Comparison of ENCODE assay signal across 11 cellular contexts in genomic region chr12:127455347-127456265, GRCh38.
DNase-seq lines count a peak whose midpoint lies in the region; ATAC-seq, FAIRE-seq and TF ChIP-seq lines count a peak whose summit lies in the region.
"Had no signal": no experiment of that assay in that cellular context is flagged by ENCODE, and none has a peak within 500 bp of the region (broad histone marks: within the 10 kb centered on the region; RNA-seq: fewer than 3 reads in every experiment).

No MANE protein-coding gene starts in this region.

- no peaks in the 10 kb centered on the region for H3K36me3 Mint-ChIP-seq in type B pancreatic cell

- H3K9me3 ChIP-seq in cardiac muscle cell (ENCODE audit: low read depth), result no peaks in the 10 kb centered on the region
- H3K9me3 ChIP-seq in small intestine (ENCODE audit: control insufficient read depth, low read depth), result no peaks in the 10 kb centered on the region

- POLR2A ChIA-PET in HEK293T (lab: Yijun Ruan, JAX), result no interaction called here

- no peak overlapping the region for H3K27ac ChIP-seq in cardiac muscle cell
- no peak overlapping the region for H3K27ac ChIP-seq in small intestine (ENCODE audit: low read depth in 1 of 2, low read length in 1 of 2)

- DNase-seq in cardiac muscle cell (ENCODE audit: low read depth in 1 of 2, low spot score in 1 of 2) (peak in 1 of 2 donors; percentile 35), left ventricle myocardium superior (no peak), astrocyte of the hippocampus (ENCODE audit: low read depth, low spot score) (peak; percentile 43), iPS-NIHi7 (ENCODE audit: extremely low spot score) (peak; percentile 82), type B pancreatic cell (ENCODE audit: extremely low spot score, unreplicated experiment) (no peak), HEK293T (ENCODE audit: extremely low spot score) (no peak), amniotic stem cell (lab: John Stamatoyannopoulos, UW) (no peak), small intestine (no peak)
- DNase-seq: activated CD8-positive, alpha-beta T cell treated with anti-CD3 and anti-CD28 coated beads for 36 hours; T-helper 1 cell had no signal

- peak overlapping the region; percentile 23 for H3K4me3 ChIP-seq in cardiac muscle cell
- no peak overlapping the region for H3K4me3 ChIP-seq in small intestine (ENCODE audit: low read depth in 1 of 2, low read length in 2 of 2)

- intact Hi-C loops in left ventricle myocardium superior (cut with micrococcal nuclease), result no loop called here

- H3K9me3 Mint-ChIP-seq in type B pancreatic cell, result no peaks in the 10 kb centered on the region
- H3K9me3 Mint-ChIP-seq: activated CD8-positive, alpha-beta T cell treated with anti-CD3 and anti-CD28 coated beads for 36 hours had no signal

- no peaks in the 10 kb centered on the region for H3K36me3 ChIP-seq in cardiac muscle cell
- H3K36me3 ChIP-seq in small intestine (ENCODE audit: control insufficient read depth in 2 of 2, insufficient read depth in 2 of 2, low read length in 2 of 2), result no peaks in the 10 kb centered on the region

- TF ChIP-seq CTCF in cardiac muscle cell (IDR thresholded peaks at IDR 0.05; ENCODE audit: low read depth, low read length), result no peak
- TF ChIP-seq CTCF in type B pancreatic cell (conservative IDR thresholded peaks at IDR 0.05), result peak; percentile 26

- CTCF ChIA-PET in HEK293T (lab: Yijun Ruan, JAX), result no interaction called here

- H3K27me3 Mint-ChIP-seq in type B pancreatic cell, result peaks cover 72% of the 10 kb centered on the region

- H3K4me1 ChIP-seq in cardiac muscle cell (ENCODE audit: low read depth) (no peaks in the 10 kb centered on the region), small intestine (ENCODE audit: control insufficient read depth in 2 of 2, insufficient read depth in 1 of 2, low read depth in 1 of 2, low read length in 1 of 2) (no peaks in the 10 kb centered on the region)

- FAIRE-seq in small intestine (lab: Jason Lieb, UNC), result no peak
- FAIRE-seq: GM12892 had no signal

- 5 to 18% (median 15%) methylated on average over 50 to 85 of the region's 85 CpGs for WGBS in small intestine, 3 donors

- H3K4me3 Mint-ChIP-seq in type B pancreatic cell, result no peak overlapping the region
- H3K4me3 Mint-ChIP-seq: activated CD8-positive, alpha-beta T cell treated with anti-CD3 and anti-CD28 coated beads for 36 hours had no signal

- no peak overlapping the region for H3K27ac Mint-ChIP-seq in type B pancreatic cell
- H3K27ac Mint-ChIP-seq: activated CD8-positive, alpha-beta T cell treated with anti-CD3 and anti-CD28 coated beads for 36 hours had no signal

- no peak for ATAC-seq in left ventricle myocardium superior
- ATAC-seq: activated CD8-positive, alpha-beta T cell treated with anti-CD3 and anti-CD28 coated beads for 36 hours had no signal

- H3K27me3 ChIP-seq in cardiac muscle cell (peaks cover 50% of the 10 kb centered on the region), small intestine (ENCODE audit: control insufficient read depth in 2 of 2, insufficient read depth in 2 of 2, low read length in 2 of 2) (peaks cover 0 to 11% of the 10 kb centered on the region in 2 donors)

- peaks cover 7% of the 10 kb centered on the region for H3K4me1 Mint-ChIP-seq in type B pancreatic cell (ENCODE audit: unreplicated experiment)

TF ChIP-seq in HEK293T, 16 proteins besides CTCF, POLR2A, EP300 and RAD21:
- TF ChIP-seq FOXK2 (IDR thresholded peaks at IDR 0.05), result no peak
- no peak for TF ChIP-seq ZNF384 (IDR thresholded peaks at IDR 0.05)
- TF ChIP-seq SP1 (IDR thresholded peaks at IDR 0.05), result no peak
- no peak for TF ChIP-seq LEF1 (IDR thresholded peaks at IDR 0.05; ENCODE audit: borderline replicate concordance)
- no peak for TF ChIP-seq FOXM1 (IDR thresholded peaks at IDR 0.05; ENCODE audit: borderline replicate concordance)
- TF ChIP-seq HDGF (IDR thresholded peaks at IDR 0.05; ENCODE audit: borderline replicate concordance), result no peak
- TF ChIP-seq ARNT (IDR thresholded peaks at IDR 0.05), result no peak
- TF ChIP-seq SUZ12 (IDR thresholded peaks at IDR 0.05), result no peak
- TF ChIP-seq BHLHE40 (IDR thresholded peaks at IDR 0.05; ENCODE audit: borderline replicate concordance), result no peak
- TF ChIP-seq ELF4 (IDR thresholded peaks at IDR 0.05), result no peak
- no peak for TF ChIP-seq L3MBTL2 (conservative IDR thresholded peaks at IDR 0.05)

Comparison
In these comparisons a context has a peak if more than half of its experiments do, and no peak if none do; other contexts are left out.
1. DNase-seq: peak in astrocyte of the hippocampus (single experiment) and iPS-NIHi7 (single experiment); none in left ventricle myocardium superior (single experiment), type B pancreatic cell (single experiment), HEK293T (single experiment), amniotic stem cell (single experiment) and small intestine (single experiment).